In the genomic region with DNA sequence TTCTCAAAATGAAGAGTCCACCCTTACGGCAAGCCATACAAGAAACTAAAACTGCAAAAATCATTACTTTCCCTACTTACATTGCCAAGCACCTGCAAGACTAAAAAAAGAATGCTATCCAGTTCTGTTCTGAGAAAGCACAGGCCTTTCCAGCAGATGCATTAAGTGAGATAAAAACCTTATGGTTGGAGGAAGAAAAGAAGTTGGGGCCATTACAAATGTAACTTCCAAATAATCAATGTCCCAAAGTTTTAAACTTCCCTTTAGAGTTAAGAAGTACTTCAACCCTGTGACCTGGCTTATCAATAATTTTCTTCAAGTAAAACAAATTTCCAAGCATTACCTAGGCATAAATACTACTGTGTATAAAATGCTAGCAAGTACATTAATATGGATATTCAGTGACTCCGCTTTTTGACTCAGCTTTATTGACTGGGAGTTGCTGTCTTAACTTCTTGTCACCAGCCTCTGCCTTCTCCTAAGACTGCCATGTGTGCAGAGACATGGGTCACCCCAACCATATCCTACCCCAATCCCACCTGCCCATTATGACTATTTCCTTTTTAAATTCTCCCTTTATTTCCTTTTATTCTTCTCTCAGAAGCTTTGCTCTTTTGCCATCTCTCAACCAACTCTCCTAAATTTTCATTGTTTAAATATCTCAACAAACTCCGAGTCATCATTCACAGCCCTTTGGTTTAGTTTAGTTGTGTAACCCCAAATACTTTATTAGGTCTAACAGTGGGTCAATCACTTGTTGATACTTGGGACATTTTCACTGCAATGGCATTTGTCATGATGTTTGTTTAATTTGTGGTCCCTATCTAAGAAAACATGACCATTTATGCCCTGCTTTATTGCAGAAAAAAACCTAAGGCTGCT, we compare ENCODE assay signal across 1 cellular context.
TF ChIP-seq lines count a peak whose summit lies in the region.

No MANE protein-coding gene starts in this region.

TF ChIP-seq in K562, 482 proteins besides CTCF, POLR2A, EP300 and RAD21 (continued from another document and continues in another):
- TF ChIP-seq ZNF655 (CRISPR knock-in tag; IDR thresholded peaks at IDR 0.05), result no peak
- peak; percentile 33 to 57; a peak in 2 of 4 replicates for TF ChIP-seq MNT (conservative IDR thresholded peaks at IDR 0.05)
- 0 out of 2 replicates have a peak, but pooled peaks have one; percentile 21 for TF ChIP-seq HDGF (IDR thresholded peaks at IDR 0.05)
- TF ChIP-seq ARNT (IDR thresholded peaks at IDR 0.05), result 0 out of 4 replicates have a peak, but pooled peaks of 1 of the 2 experiments have one; percentile 75
- TF ChIP-seq ZFP1 (CRISPR knock-in tag; IDR thresholded peaks at IDR 0.05), result no peak
- peak; percentile 78 for TF ChIP-seq NCOR1 (IDR thresholded peaks at IDR 0.05)
- 0 out of 2 replicates have a peak, but pooled peaks have one; percentile 39 for TF ChIP-seq POLR2AphosphoS5 (IDR thresholded peaks at IDR 0.05; ENCODE audit: control insufficient read depth, insufficient read depth, low read depth, low read length)
- TF ChIP-seq SMARCA4 (IDR thresholded peaks at IDR 0.05), result peak; percentile 83
- TF ChIP-seq, protein P1, sequence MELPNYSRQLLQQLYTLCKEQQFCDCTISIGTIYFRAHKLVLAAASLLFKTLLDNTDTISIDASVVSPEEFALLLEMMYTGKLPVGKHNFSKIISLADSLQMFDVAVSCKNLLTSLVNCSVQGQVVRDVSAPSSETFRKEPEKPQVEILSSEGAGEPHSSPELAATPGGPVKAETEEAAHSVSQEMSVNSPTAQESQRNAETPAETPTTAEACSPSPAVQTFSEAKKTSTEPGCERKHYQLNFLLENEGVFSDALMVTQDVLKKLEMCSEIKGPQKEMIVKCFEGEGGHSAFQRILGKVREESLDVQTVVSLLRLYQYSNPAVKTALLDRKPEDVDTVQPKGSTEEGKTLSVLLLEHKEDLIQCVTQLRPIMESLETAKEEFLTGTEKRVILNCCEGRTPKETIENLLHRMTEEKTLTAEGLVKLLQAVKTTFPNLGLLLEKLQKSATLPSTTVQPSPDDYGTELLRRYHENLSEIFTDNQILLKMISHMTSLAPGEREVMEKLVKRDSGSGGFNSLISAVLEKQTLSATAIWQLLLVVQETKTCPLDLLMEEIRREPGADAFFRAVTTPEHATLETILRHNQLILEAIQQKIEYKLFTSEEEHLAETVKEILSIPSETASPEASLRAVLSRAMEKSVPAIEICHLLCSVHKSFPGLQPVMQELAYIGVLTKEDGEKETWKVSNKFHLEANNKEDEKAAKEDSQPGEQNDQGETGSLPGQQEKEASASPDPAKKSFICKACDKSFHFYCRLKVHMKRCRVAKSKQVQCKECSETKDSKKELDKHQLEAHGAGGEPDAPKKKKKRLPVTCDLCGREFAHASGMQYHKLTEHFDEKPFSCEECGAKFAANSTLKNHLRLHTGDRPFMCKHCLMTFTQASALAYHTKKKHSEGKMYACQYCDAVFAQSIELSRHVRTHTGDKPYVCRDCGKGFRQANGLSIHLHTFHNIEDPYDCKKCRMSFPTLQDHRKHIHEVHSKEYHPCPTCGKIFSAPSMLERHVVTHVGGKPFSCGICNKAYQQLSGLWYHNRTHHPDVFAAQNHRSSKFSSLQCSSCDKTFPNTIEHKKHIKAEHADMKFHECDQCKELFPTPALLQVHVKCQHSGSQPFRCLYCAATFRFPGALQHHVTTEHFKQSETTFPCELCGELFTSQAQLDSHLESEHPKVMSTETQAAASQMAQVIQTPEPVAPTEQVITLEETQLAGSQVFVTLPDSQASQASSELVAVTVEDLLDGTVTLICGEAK (IDR thresholded peaks at IDR 0.05), result peak; percentile 75
- TF ChIP-seq, protein P1 (CRISPR knock-in tag; IDR thresholded peaks at IDR 0.05), result no peak
- no peak for TF ChIP-seq HNRNPK (IDR thresholded peaks at IDR 0.05; ENCODE audit: low read depth, low read length, poor library complexity, severe bottlenecking)
- TF ChIP-seq SMARCE1 (IDR thresholded peaks at IDR 0.05), result 0 out of 2 replicates have a peak, but pooled peaks have one; percentile 61
- TF ChIP-seq NFE2 (IDR thresholded peaks at IDR 0.05; ENCODE audit: low read depth), result peak; percentile 31; the same call in 1 of the 2 replicates
- TF ChIP-seq MEF2A (IDR thresholded peaks at IDR 0.05; ENCODE audit: control insufficient read depth, low read depth, low read length), result peak; percentile 85
- TF ChIP-seq, protein P2, sequence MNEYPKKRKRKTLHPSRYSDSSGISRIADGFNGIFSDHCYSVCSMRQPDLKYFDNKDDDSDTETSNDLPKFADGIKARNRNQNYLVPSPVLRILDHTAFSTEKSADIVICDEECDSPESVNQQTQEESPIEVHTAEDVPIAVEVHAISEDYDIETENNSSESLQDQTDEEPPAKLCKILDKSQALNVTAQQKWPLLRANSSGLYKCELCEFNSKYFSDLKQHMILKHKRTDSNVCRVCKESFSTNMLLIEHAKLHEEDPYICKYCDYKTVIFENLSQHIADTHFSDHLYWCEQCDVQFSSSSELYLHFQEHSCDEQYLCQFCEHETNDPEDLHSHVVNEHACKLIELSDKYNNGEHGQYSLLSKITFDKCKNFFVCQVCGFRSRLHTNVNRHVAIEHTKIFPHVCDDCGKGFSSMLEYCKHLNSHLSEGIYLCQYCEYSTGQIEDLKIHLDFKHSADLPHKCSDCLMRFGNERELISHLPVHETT (CRISPR knock-in tag; conservative IDR thresholded peaks at IDR 0.05 in 1 of 2, IDR thresholded peaks at IDR 0.05 in 1 of 2), result 0 out of 4 replicates have a peak, but pooled peaks of 1 of the 2 experiments have one; percentile 38
- TF ChIP-seq STAT5A (IDR thresholded peaks at IDR 0.05; ENCODE audit: borderline replicate concordance, low read length), result peak; percentile 90
- TF ChIP-seq ZNF512 (tag; IDR thresholded peaks at IDR 0.05), result no peak
- TF ChIP-seq KDM1A (IDR thresholded peaks at IDR 0.05), result peak; percentile 43 to 54; a peak in 3 of 4 replicates
- peak; percentile 35; the same call in 1 of the 2 replicates for TF ChIP-seq MAFG (tag; conservative IDR thresholded peaks at IDR 0.05)
- TF ChIP-seq TAL1 (IDR thresholded peaks at IDR 0.05), result peak; percentile 79
- 0 out of 2 replicates have a peak, but pooled peaks have one; percentile 10 for TF ChIP-seq GATAD2A (IDR thresholded peaks at IDR 0.05)
- TF ChIP-seq ZNF316 (IDR thresholded peaks at IDR 0.05), result peak; percentile 73
- TF ChIP-seq GMEB1 (CRISPR knock-in tag; IDR thresholded peaks at IDR 0.05), result 0 out of 2 replicates have a peak, but pooled peaks have one; percentile 18
- TF ChIP-seq KLF16 (IDR thresholded peaks at IDR 0.05), result peak; percentile 70
- 0 out of 2 replicates have a peak, but pooled peaks have one; percentile 16 for TF ChIP-seq MXI1 (IDR thresholded peaks at IDR 0.05; ENCODE audit: low read depth, low read length)
- TF ChIP-seq ELK1 (CRISPR knock-in tag; IDR thresholded peaks at IDR 0.05), result no peak
- TF ChIP-seq BRD9 (IDR thresholded peaks at IDR 0.05; ENCODE audit: low read depth, partially characterized antibody), result no peak
- TF ChIP-seq C11orf30 (IDR thresholded peaks at IDR 0.05; ENCODE audit: low read depth), result peak; percentile 56
- TF ChIP-seq MEF2D (tag; conservative IDR thresholded peaks at IDR 0.05; ENCODE audit: low read depth), result peak; percentile 76
- TF ChIP-seq HDAC2 (IDR thresholded peaks at IDR 0.05), result peak; percentile 41; the same call in 1 of the 2 replicates
- peak; percentile 62; the same call in 1 of the 2 replicates for TF ChIP-seq GATA2 (CRISPR knock-in tag; IDR thresholded peaks at IDR 0.05)
- TF ChIP-seq GATAD2B (IDR thresholded peaks at IDR 0.05; ENCODE audit: borderline replicate concordance), result peak; percentile 63
- peak; percentile 56 to 79; a peak in 3 of 4 replicates for TF ChIP-seq RCOR1 (IDR thresholded peaks at IDR 0.05; ENCODE audit: borderline replicate concordance in 1 of 2, low read depth in 2 of 2, low read length in 2 of 2)
- TF ChIP-seq NUFIP1 (IDR thresholded peaks at IDR 0.05; ENCODE audit: partially characterized antibody), result no peak
- peak; percentile 43 for TF ChIP-seq HDAC3 (IDR thresholded peaks at IDR 0.05; ENCODE audit: borderline replicate concordance, partially characterized antibody)
- TF ChIP-seq ZBTB8A (IDR thresholded peaks at IDR 0.05; ENCODE audit: partially characterized antibody), result no peak
- peak; percentile 38; the same call in 1 of the 2 replicates for TF ChIP-seq L3MBTL2 (IDR thresholded peaks at IDR 0.05)
- TF ChIP-seq PML (IDR thresholded peaks at IDR 0.05; ENCODE audit: low read length), result peak; percentile 71; the same call in 1 of the 2 replicates
